ENCODE assay signal across 16 cellular contexts in the genomic region with DNA sequence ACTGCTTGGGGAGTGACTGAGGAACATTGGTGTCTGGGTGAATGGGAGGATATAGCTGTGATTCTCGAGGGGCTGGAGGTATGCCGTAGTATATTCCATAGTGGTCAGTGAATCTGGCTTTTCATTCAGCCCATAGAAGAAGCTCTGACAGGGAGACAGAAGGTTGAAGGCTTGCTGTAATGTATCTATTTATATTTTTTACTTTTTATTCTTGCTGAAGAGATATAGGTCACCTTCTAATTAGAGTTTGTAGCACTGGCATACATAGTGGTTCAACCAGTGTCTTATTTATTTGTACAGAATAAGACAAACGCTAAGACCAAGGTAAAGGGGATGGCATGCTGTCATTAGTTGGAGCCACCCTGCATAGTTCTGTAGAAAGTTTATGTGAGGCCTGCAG. TPM values are rescaled to one million over a fixed set of nuclear protein-coding genes. Genes with fewer than 3 reads are reported as not detected.
A peak's percentile ranks its signal among the peaks of the same experiment; 100 is the strongest.
DNase-seq lines count a peak whose midpoint lies in the region; ATAC-seq and TF ChIP-seq lines count a peak whose summit lies in the region.
"Had no signal": no experiment of that assay in that cellular context is flagged by ENCODE, and none has a peak within 500 bp of the region (broad histone marks: within the 10 kb centered on the region; RNA-seq: fewer than 3 reads in every experiment).

No MANE protein-coding gene starts in this region.

- H3K36me3 ChIP-seq in right atrium auricular region (no peaks in the 10 kb centered on the region), Loucy (ENCODE audit: insufficient read depth, low read length) (no peaks in the 10 kb centered on the region; the same call in 1 of the 2 replicates), psoas muscle (ENCODE audit: insufficient read depth in 1 of 2, low read depth in 1 of 2) (no peaks in the 10 kb centered on the region)
- no peaks in the 10 kb centered on the region for H3K36me3 ChIP-seq in CD8-positive, alpha-beta T cell (ENCODE audit: insufficient read depth, low read length)
- H3K36me3 ChIP-seq: HAP-1 had no signal

- H4K20me1 ChIP-seq in Loucy (ENCODE audit: insufficient read depth, low read length, poor library complexity, severe bottlenecking) = peaks cover 49% of the 10 kb centered on the region

- intact Hi-C loops in Right ventricle myocardium superior (cut with DNase I) (no loop called here), psoas muscle (cut with DNase I) (no loop called here)
- intact Hi-C loops in CD8-positive, alpha-beta T cell (cut with DNase I, micrococcal nuclease) = no loop called here

- H3K9me3 Mint-ChIP-seq in CD8-positive, alpha-beta T cell = peaks cover 7% of the 10 kb centered on the region
- H3K9me3 Mint-ChIP-seq: HFFc6 had no signal

- H3K27ac ChIP-seq in right atrium auricular region (no peak overlapping the region), psoas muscle (peak overlapping the region; percentile 66)
- no peak overlapping the region for H3K27ac ChIP-seq in CD8-positive, alpha-beta T cell (ENCODE audit: low read depth, low read length)

- no peak overlapping the region for H3K9ac ChIP-seq in Loucy (ENCODE audit: low read depth, low read length, poor library complexity, severe bottlenecking)

- H2AFZ ChIP-seq in Loucy (ENCODE audit: low read length) = no peak overlapping the region

- no peaks in the 10 kb centered on the region for H3K27me3 Mint-ChIP-seq in CD8-positive, alpha-beta T cell (ENCODE audit: low read depth)
- H3K27me3 Mint-ChIP-seq: CD8-positive, alpha-beta memory T cell had no signal

- POLR2A ChIA-PET in CD8-positive, alpha-beta T cell (lab: Charles Lee) = no interaction called here

- peaks cover 0 to 36% of the 10 kb centered on the region in 2 donors for H3K4me1 ChIP-seq in right atrium auricular region
- H3K4me1 ChIP-seq in CD8-positive, alpha-beta T cell (ENCODE audit: insufficient read depth, low read length) = peaks cover 8% of the 10 kb centered on the region
- peaks cover 51% of the 10 kb centered on the region for H3K4me1 ChIP-seq in Loucy (ENCODE audit: insufficient read depth, low read length, poor library complexity, severe bottlenecking)
- H3K4me1 ChIP-seq in psoas muscle = peaks cover 75% of the 10 kb centered on the region
- H3K4me1 ChIP-seq: HAP-1 had no signal

- H3K4me2 ChIP-seq in Loucy (ENCODE audit: low read depth, low read length, poor library complexity, severe bottlenecking) = peak overlapping the region; percentile 64

- DNase-seq in Right ventricle myocardium superior = no peak
- no peak for DNase-seq in right atrium auricular region (ENCODE audit: low spot score)
- no peak for DNase-seq in CD8-positive, alpha-beta T cell
- DNase-seq in psoas muscle = no peak
- DNase-seq in GDM1 (lab: John Stamatoyannopoulos, UW) = no peak
- DNase-seq: C1 segment of cervical spinal cord; Calu3; CD8-positive, alpha-beta memory T cell; DMS153; DND-41; GOT3; HFFc6 had no signal

- H3K4me3 ChIP-seq in right atrium auricular region (no peak overlapping the region), Loucy (ENCODE audit: low read length, poor library complexity, severe bottlenecking) (no peak overlapping the region), psoas muscle (peak overlapping the region; percentile 8)
- H3K4me3 ChIP-seq in CD8-positive, alpha-beta T cell (ENCODE audit: low read depth, low read length) = no peak overlapping the region
- H3K4me3 ChIP-seq: GM12878, HAP-1 had no signal

- H3F3A ChIP-seq in Loucy (ENCODE audit: low read depth) = no peaks in the 10 kb centered on the region

- peak; percentile 40 for ATAC-seq in Right ventricle myocardium superior (ENCODE audit: poor library complexity)
- ATAC-seq in CD8-positive, alpha-beta T cell = no peak
- ATAC-seq in psoas muscle = peak; percentile 40 to 84 (median 82)
- no peak for ATAC-seq in GM19324 (IDR thresholded peaks at IDR 0.05; ENCODE audit: low FRiP score, unreplicated experiment)
- ATAC-seq: GM12878 had no signal

- WGBS in psoas muscle, 3 donors = 52 to 63% (median 54%) methylated on average over 3 of the region's 3 CpGs

- H3K79me2 ChIP-seq in Loucy (ENCODE audit: insufficient read depth, low read length) = peaks cover 94% of the 10 kb centered on the region

- peaks cover 83% of the 10 kb centered on the region for H3K4me1 Mint-ChIP-seq in CD8-positive, alpha-beta T cell (ENCODE audit: low read depth)

- no peaks in the 10 kb centered on the region for H3K9me2 ChIP-seq in Loucy (replicated peaks; ENCODE audit: low read depth, low read length)

- TF ChIP-seq CTCF in right atrium auricular region (IDR thresholded peaks at IDR 0.05) = no peak
- TF ChIP-seq CTCF in CD8-positive, alpha-beta T cell (IDR thresholded peaks at IDR 0.05) = no peak
- TF ChIP-seq CTCF in Loucy (conservative IDR thresholded peaks at IDR 0.05; ENCODE audit: low read length) = no peak
- TF ChIP-seq CTCF in psoas muscle (IDR thresholded peaks at IDR 0.05) = no peak

- H3K4me3 Mint-ChIP-seq in CD8-positive, alpha-beta T cell = no peak overlapping the region
- H3K4me3 Mint-ChIP-seq: HFFc6 had no signal

- CTCF ChIA-PET in CD8-positive, alpha-beta T cell (lab: Charles Lee) = no interaction called here

- peak overlapping the region; percentile 0 for H3K27ac Mint-ChIP-seq in CD8-positive, alpha-beta T cell
- H3K27ac Mint-ChIP-seq: HFFc6 had no signal

- peaks cover 27% of the 10 kb centered on the region for H3K36me3 Mint-ChIP-seq in CD8-positive, alpha-beta T cell

- no peaks in the 10 kb centered on the region for H3K9me3 ChIP-seq in right atrium auricular region
- H3K9me3 ChIP-seq in CD8-positive, alpha-beta T cell (ENCODE audit: low read length) = no peaks in the 10 kb centered on the region
- H3K9me3 ChIP-seq in Loucy (ENCODE audit: insufficient read depth, low read depth, low read length) = no peaks in the 10 kb centered on the region
- peaks cover 3% of the 10 kb centered on the region for H3K9me3 ChIP-seq in psoas muscle
- H3K9me3 ChIP-seq: HAP-1 had no signal

- H3K27me3 ChIP-seq in right atrium auricular region (no peaks in the 10 kb centered on the region), Loucy (ENCODE audit: insufficient read depth, low read length, poor library complexity, severe bottlenecking) (no peaks in the 10 kb centered on the region), psoas muscle (ENCODE audit: insufficient read depth in 3 of 3, low read length in 2 of 3) (no peaks in the 10 kb centered on the region)
- no peaks in the 10 kb centered on the region for H3K27me3 ChIP-seq in CD8-positive, alpha-beta T cell (ENCODE audit: insufficient read depth, low read length)

RNA-seq across cellular contexts. Expression of gene TRIM44, which starts 10.0 kb away (rescaled TPM):
- total RNA-seq in Right ventricle myocardium superior (34.0 TPM), right atrium auricular region (10 to 100 TPM; 22.1 to 35.4 TPM), psoas muscle (10 to 100 TPM; 34.0 to 46.8 (median 41.9) TPM)
- 10 to 100 TPM; 25.7 to 29.5 TPM for total RNA-seq in CD8-positive, alpha-beta T cell
- 10 to 100 TPM in 2 of 3 donors, 1 to 10 TPM in 1; 6.8 to 32.2 (median 32.0) TPM for polyA plus RNA-seq in psoas muscle

RNA-seq across cellular contexts. Expression of gene FJX1, which starts 54.3 kb away (rescaled TPM):
- total RNA-seq in Right ventricle myocardium superior (0.65 TPM), right atrium auricular region (1 to 10 TPM; 1.9 to 3.9 TPM), psoas muscle (1 to 10 TPM in 3 of 4 donors, under 1 TPM in 1; 0.75 to 4.0 (median 3.1) TPM)
- total RNA-seq in CD8-positive, alpha-beta T cell = not detected
- polyA plus RNA-seq in psoas muscle = 1 to 10 TPM in 1 of 3 donors, under 1 TPM in 2; 0.60 to 8.0 (median 0.96) TPM
- polyA plus RNA-seq: CD8-positive, alpha-beta memory T cell had no signal

Comparison
In these comparisons a context has a peak if more than half of its experiments do, and no peak if none do; other contexts are left out.
1. ATAC-seq: peak in Right ventricle myocardium superior (single experiment) and psoas muscle (4 of 4); none in CD8-positive, alpha-beta T cell (single experiment) and GM19324 (single experiment).